Comparison of ENCODE assay signal across 5 cellular contexts in the genomic region with DNA sequence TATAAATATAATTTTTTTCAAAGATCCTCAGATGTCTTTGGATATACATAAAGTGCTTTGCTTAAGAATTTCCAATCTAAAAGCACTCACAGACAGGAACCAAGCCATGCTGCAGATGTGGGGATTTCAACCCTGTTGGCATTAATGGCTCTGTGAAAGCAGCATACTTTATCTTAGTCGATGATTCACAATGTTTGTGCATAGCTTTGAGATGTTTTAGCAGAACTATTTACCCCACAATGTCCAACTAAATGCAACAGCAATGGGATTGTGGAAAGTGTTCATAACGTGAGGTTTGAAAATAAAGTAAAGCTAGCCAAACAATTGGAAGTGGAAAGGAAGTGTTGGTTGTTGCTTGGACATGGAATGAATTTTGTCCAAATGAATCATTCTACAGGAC.
"Had no signal": no experiment of that assay in that cellular context is flagged by ENCODE, and none has a peak within 500 bp of the region (broad histone marks: within the 10 kb centered on the region; RNA-seq: fewer than 3 reads in every experiment).

No MANE protein-coding gene starts in this region.

- ATAC-seq: gastroesophageal sphincter had no signal

- H3K4me1 ChIP-seq: gastroesophageal sphincter, parathyroid adenoma had no signal

- H3K9me3 ChIP-seq: gastroesophageal sphincter had no signal

- DNase-seq: activated CD4-positive, alpha-beta T cell treated with anti-CD3 and anti-CD28 coated beads, Interleukin-2, amount 50 U/mL, for 1 hour; activated T-cell treated with anti-CD3 and anti-CD28 coated beads for 4 hours; small intestine had no signal

- H3K27ac ChIP-seq: gastroesophageal sphincter, parathyroid adenoma had no signal

- H3K27me3 ChIP-seq: gastroesophageal sphincter had no signal

- H3K4me3 ChIP-seq: gastroesophageal sphincter had no signal

- H3K36me3 ChIP-seq: gastroesophageal sphincter had no signal
